In genomic region chr6:28742668-28743270, GRCh38 we compare ENCODE assay signal across 10 cellular contexts.
DNase-seq lines count a peak whose midpoint lies in the region; ATAC-seq and TF ChIP-seq lines count a peak whose summit lies in the region.
"Had no signal": no experiment of that assay in that cellular context is flagged by ENCODE, and none has a peak within 500 bp of the region (broad histone marks: within the 10 kb centered on the region; RNA-seq: fewer than 3 reads in every experiment).

No MANE protein-coding gene starts in this region.

- peaks cover 2 to 7% (median 2%) of the 10 kb centered on the region in 4 donors for H3K4me1 Mint-ChIP-seq in naive thymus-derived CD8-positive, alpha-beta T cell

- 4 to 7% (median 6%) methylated on average over 19 of the region's 19 CpGs for WGBS in stomach, 5 donors

- no peaks in the 10 kb centered on the region for H3K4me1 ChIP-seq in stomach

- peaks cover 11 to 54% (median 40%) of the 10 kb centered on the region in 9 donors for H3K9me3 Mint-ChIP-seq in naive thymus-derived CD8-positive, alpha-beta T cell

- H3K36me3 Mint-ChIP-seq in naive thymus-derived CD8-positive, alpha-beta T cell, result peaks cover 7 to 31% (median 7%) of the 10 kb centered on the region in 3 donors
- H3K36me3 Mint-ChIP-seq: CD8-positive, alpha-beta T cell had no signal

- H3K9me3 ChIP-seq in stomach, result peaks cover 0 to 32% (median 21%) of the 10 kb centered on the region in 4 donors

- H3K27me3 Mint-ChIP-seq in naive thymus-derived CD8-positive, alpha-beta T cell, result peaks cover 54 to 77% (median 63%) of the 10 kb centered on the region in 5 donors

- DNase-seq in activated CD8-positive, alpha-beta memory T cell treated with anti-CD3 and anti-CD28 coated beads, Interleukin-2, amount 50 U/mL, for 48 hours, result peak; percentile 83
- no peak for DNase-seq in activated CD8-positive, alpha-beta memory T cell treated with anti-CD3 and anti-CD28 coated beads, Interleukin-2, amount 50 U/mL, for 4 hours
- DNase-seq in NCI-H446 (lab: John Stamatoyannopoulos, UW) (peak; percentile 15 to 74), dermis blood vessel endothelial cell (peak; percentile 33), stomach (no peak)
- peak in 2 of 3 experiments; percentile 6 to 35 for DNase-seq in stimulated activated CD4-positive, alpha-beta T cell treated with anti-CD3 and anti-CD28 coated beads, TNF-alpha, amount 100 ng/mL, for 24 hours (ENCODE audit: low read depth in 3 of 3)
- DNase-seq in naive thymus-derived CD8-positive, alpha-beta T cell, result no peak
- DNase-seq: CD8-positive, alpha-beta T cell had no signal

- H3K4me3 ChIP-seq in stomach, result no peak overlapping the region

- no peaks in the 10 kb centered on the region for H3K36me3 ChIP-seq in stomach

- POLR2A ChIA-PET in naive thymus-derived CD8-positive, alpha-beta T cell (lab: Charles Lee), result interaction anchor here (0.7 kb wide), 1 partner anchor 205 kb away, joined by 4 read pairs; no protein-coding TSS in a partner anchor

- no peak overlapping the region for H3K27ac ChIP-seq in stomach
- H3K27ac ChIP-seq: epithelial cell of prostate had no signal

- TF ChIP-seq EP300 in stomach (IDR thresholded peaks at IDR 0.05), result no peak

- intact Hi-C loops in stomach (cut with DNase I; ENCODE audit: low total_unique reads), result no loop called here

- peaks cover 0 to 98% (median 44%) of the 10 kb centered on the region in 3 donors for H3K27me3 ChIP-seq in stomach

- H3K4me3 Mint-ChIP-seq in naive thymus-derived CD8-positive, alpha-beta T cell, result peak overlapping the region in 1 of 10 donors; percentile 7
- H3K4me3 Mint-ChIP-seq: CD8-positive, alpha-beta T cell had no signal

- H3K27ac Mint-ChIP-seq in naive thymus-derived CD8-positive, alpha-beta T cell, result no peak overlapping the region
- H3K27ac Mint-ChIP-seq: CD8-positive, alpha-beta T cell had no signal

- TF ChIP-seq POLR2A in stomach (IDR thresholded peaks at IDR 0.05), result no peak

- TF ChIP-seq CTCF in stomach (IDR thresholded peaks at IDR 0.05), result no peak

- no peak for ATAC-seq in GM18861 (IDR thresholded peaks at IDR 0.05; ENCODE audit: unreplicated experiment)
- no peak for ATAC-seq in naive thymus-derived CD8-positive, alpha-beta T cell
- ATAC-seq: CD8-positive, alpha-beta T cell had no signal

Comparison
In these comparisons a context has a peak if more than half of its experiments do, and no peak if none do; other contexts are left out.
1. DNase-seq: peak in activated CD8-positive, alpha-beta memory T cell treated with anti-CD3 and anti-CD28 coated beads, Interleukin-2, amount 50 U/mL, for 48 hours (single experiment), NCI-H446 (2 of 2), dermis blood vessel endothelial cell (single experiment) and stimulated activated CD4-positive, alpha-beta T cell treated with anti-CD3 and anti-CD28 coated beads, TNF-alpha, amount 100 ng/mL, for 24 hours (2 of 3); none in activated CD8-positive, alpha-beta memory T cell treated with anti-CD3 and anti-CD28 coated beads, Interleukin-2, amount 50 U/mL, for 4 hours (single experiment), stomach (single experiment) and naive thymus-derived CD8-positive, alpha-beta T cell (0 of 10).